ENCODE assay signal across 1 cellular context in the genomic region with DNA sequence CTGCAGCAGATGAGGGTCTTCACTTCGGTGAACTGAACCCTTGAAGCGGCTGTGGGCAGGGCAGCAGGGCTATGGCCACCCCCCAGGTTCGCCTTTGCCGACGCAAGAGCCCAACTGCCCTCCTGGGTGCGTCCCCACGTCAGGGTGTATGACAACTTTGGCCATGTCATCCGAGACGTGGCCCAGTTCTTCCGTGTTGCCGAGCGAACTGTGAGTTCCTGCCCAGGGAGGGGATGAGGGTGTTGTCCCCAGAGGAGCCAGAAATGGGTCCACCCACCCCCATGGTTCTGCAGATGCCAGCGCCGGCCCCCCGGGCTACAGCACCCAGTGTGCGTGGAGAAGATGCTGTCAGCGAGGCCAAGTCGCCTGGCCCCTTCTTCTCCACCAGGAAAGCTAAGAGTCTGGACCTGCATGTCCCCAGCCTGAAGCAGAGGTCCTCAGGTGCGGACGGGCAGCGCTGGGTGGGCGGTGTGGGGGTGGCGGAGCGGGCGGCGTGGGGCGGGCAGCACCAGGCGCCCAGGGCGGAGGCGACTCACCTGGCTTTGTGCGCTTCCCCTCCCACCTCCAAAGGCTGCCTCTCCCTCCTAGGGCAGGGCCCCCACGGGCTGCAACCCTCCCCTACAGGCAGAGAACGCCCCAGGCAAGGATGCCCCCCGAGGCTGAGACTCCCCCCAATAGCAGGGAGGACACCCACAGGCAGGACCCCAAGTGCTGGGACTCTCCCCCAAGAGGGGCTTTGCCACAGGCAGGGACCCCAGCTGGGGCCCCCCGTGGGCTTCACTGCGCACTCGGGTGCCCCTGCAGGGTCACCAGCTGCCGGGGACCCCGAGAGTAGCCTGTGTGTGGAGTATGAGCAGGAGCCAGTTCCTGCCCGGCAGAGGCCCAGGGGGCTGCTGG.
TF ChIP-seq lines count a peak whose summit lies in the region.

No MANE protein-coding gene starts in this region.

TF ChIP-seq in GM12878, 131 proteins besides CTCF, POLR2A, EP300 and RAD21:
- TF ChIP-seq, protein P1, sequence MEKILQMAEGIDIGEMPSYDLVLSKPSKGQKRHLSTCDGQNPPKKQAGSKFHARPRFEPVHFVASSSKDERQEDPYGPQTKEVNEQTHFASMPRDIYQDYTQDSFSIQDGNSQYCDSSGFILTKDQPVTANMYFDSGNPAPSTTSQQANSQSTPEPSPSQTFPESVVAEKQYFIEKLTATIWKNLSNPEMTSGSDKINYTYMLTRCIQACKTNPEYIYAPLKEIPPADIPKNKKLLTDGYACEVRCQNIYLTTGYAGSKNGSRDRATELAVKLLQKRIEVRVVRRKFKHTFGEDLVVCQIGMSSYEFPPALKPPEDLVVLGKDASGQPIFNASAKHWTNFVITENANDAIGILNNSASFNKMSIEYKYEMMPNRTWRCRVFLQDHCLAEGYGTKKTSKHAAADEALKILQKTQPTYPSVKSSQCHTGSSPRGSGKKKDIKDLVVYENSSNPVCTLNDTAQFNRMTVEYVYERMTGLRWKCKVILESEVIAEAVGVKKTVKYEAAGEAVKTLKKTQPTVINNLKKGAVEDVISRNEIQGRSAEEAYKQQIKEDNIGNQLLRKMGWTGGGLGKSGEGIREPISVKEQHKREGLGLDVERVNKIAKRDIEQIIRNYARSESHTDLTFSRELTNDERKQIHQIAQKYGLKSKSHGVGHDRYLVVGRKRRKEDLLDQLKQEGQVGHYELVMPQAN (conservative IDR thresholded peaks at IDR 0.05) = no peak
